In the genomic region with DNA sequence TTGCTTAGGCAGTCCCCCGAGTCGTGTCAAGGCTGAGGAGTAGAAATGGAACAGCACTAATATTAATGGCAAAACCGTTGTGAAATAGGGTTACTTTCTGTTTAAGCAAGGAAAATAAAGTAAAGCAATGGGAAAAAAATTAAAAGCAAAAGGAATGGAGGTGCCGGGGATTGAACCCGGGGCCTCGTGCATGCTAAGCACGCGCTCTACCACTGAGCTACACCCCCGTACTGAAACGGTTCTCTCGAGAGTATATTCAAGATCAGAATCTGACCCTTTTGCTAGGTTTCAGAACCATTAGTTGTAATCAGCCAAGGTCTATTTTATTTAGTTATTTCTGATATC, we compare ENCODE assay signal across 8 cellular contexts.
DNase-seq lines count a peak whose midpoint lies in the region; ATAC-seq lines count a peak whose summit lies in the region.

No MANE protein-coding gene starts in this region.

- H3K4me1 Mint-ChIP-seq in activated T-cell treated with anti-CD3 and anti-CD28 coated beads, Interleukin-2, amount 50 U/mL, for 24 hours (ENCODE audit: low read depth) = peaks cover 18% of the 10 kb centered on the region
- H3K4me1 Mint-ChIP-seq in naive thymus-derived CD8-positive, alpha-beta T cell = peaks cover 14 to 28% (median 19%) of the 10 kb centered on the region in 4 donors
- H3K4me1 Mint-ChIP-seq in stimulated activated naive CD8-positive, alpha-beta T cell treated with anti-CD3 and anti-CD28 coated beads, Interleukin-15, Interleukin-2, amounts not matched to agents 100 ng/mL and 50 ng/mL, for 24 hours (ENCODE audit: low read depth) = peaks cover 23% of the 10 kb centered on the region

- peak overlapping the region; percentile 90 for H3K4me3 Mint-ChIP-seq in activated T-cell treated with anti-CD3 and anti-CD28 coated beads, Interleukin-2, amount 50 U/mL, for 24 hours
- H3K4me3 Mint-ChIP-seq in naive thymus-derived CD8-positive, alpha-beta T cell = peak overlapping the region; percentile 92 to 99 (median 96)
- peak overlapping the region; percentile 92 for H3K4me3 Mint-ChIP-seq in stimulated activated naive CD8-positive, alpha-beta T cell treated with anti-CD3 and anti-CD28 coated beads, Interleukin-15, Interleukin-2, amounts not matched to agents 100 ng/mL and 50 ng/mL, for 24 hours

- ATAC-seq in GM19438 (IDR thresholded peaks at IDR 0.05; ENCODE audit: low read depth, unreplicated experiment) = peak; percentile 49
- ATAC-seq in naive thymus-derived CD8-positive, alpha-beta T cell = peak; percentile 65 to 72

- DNase-seq in C1 segment of cervical spinal cord (lab: John Stamatoyannopoulos, UW) = peak in 10 of 14 donors; percentile 45 to 79 (median 72)
- DNase-seq in HT-29 (ENCODE audit: low spot score) = peak; percentile 92
- DNase-seq in OCI-M1 (lab: John Stamatoyannopoulos, UW) = peak; percentile 94
- DNase-seq in activated T-cell treated with anti-CD3 and anti-CD28 coated beads, Interleukin-2, amount 50 U/mL, for 24 hours = peak; percentile 82
- DNase-seq in fibroblast of gingiva (ENCODE audit: low read depth) = peak; percentile 69
- peak in 9 of 10 donors; percentile 46 to 89 (median 82) for DNase-seq in naive thymus-derived CD8-positive, alpha-beta T cell

- H3K27me3 Mint-ChIP-seq in activated T-cell treated with anti-CD3 and anti-CD28 coated beads, Interleukin-2, amount 50 U/mL, for 24 hours = peaks cover 53% of the 10 kb centered on the region
- H3K27me3 Mint-ChIP-seq in naive thymus-derived CD8-positive, alpha-beta T cell = peaks cover 13 to 36% (median 19%) of the 10 kb centered on the region in 5 donors
- peaks cover 57% of the 10 kb centered on the region for H3K27me3 Mint-ChIP-seq in stimulated activated naive CD8-positive, alpha-beta T cell treated with anti-CD3 and anti-CD28 coated beads, Interleukin-15, Interleukin-2, amounts not matched to agents 100 ng/mL and 50 ng/mL, for 24 hours

- H3K27ac Mint-ChIP-seq in activated T-cell treated with anti-CD3 and anti-CD28 coated beads, Interleukin-2, amount 50 U/mL, for 24 hours = peak overlapping the region; percentile 93
- peak overlapping the region; percentile 90 to 98 (median 92) for H3K27ac Mint-ChIP-seq in naive thymus-derived CD8-positive, alpha-beta T cell
- peak overlapping the region; percentile 86 for H3K27ac Mint-ChIP-seq in stimulated activated naive CD8-positive, alpha-beta T cell treated with anti-CD3 and anti-CD28 coated beads, Interleukin-15, Interleukin-2, amounts not matched to agents 100 ng/mL and 50 ng/mL, for 24 hours

- no peaks in the 10 kb centered on the region for H3K9me3 Mint-ChIP-seq in activated T-cell treated with anti-CD3 and anti-CD28 coated beads, Interleukin-2, amount 50 U/mL, for 24 hours
- peaks cover 0 to 4% (median 0%) of the 10 kb centered on the region in 9 donors for H3K9me3 Mint-ChIP-seq in naive thymus-derived CD8-positive, alpha-beta T cell
- H3K9me3 Mint-ChIP-seq in stimulated activated naive CD8-positive, alpha-beta T cell treated with anti-CD3 and anti-CD28 coated beads, Interleukin-15, Interleukin-2, amounts not matched to agents 100 ng/mL and 50 ng/mL, for 24 hours = no peaks in the 10 kb centered on the region

- POLR2A ChIA-PET in naive thymus-derived CD8-positive, alpha-beta T cell (lab: Charles Lee) = interaction anchor here (0.6 to 3.3 kb wide), 13 partner anchors 12 to 1359 kb away, joined by 3 to 41 read pairs (median 10); partner anchors contain the start of gene TRIM27

- H3K36me3 Mint-ChIP-seq in activated T-cell treated with anti-CD3 and anti-CD28 coated beads, Interleukin-2, amount 50 U/mL, for 24 hours (ENCODE audit: low read depth) = peaks cover 6% of the 10 kb centered on the region
- H3K36me3 Mint-ChIP-seq in naive thymus-derived CD8-positive, alpha-beta T cell = no peaks in the 10 kb centered on the region
- H3K36me3 Mint-ChIP-seq in stimulated activated naive CD8-positive, alpha-beta T cell treated with anti-CD3 and anti-CD28 coated beads, Interleukin-15, Interleukin-2, amounts not matched to agents 100 ng/mL and 50 ng/mL, for 24 hours (ENCODE audit: low read depth) = no peaks in the 10 kb centered on the region

Comparison
In these comparisons a context has a peak if more than half of its experiments do, and no peak if none do; other contexts are left out.
1. Peak in every context shown above with its lines: DNase-seq and ATAC-seq.